In the genomic region with DNA sequence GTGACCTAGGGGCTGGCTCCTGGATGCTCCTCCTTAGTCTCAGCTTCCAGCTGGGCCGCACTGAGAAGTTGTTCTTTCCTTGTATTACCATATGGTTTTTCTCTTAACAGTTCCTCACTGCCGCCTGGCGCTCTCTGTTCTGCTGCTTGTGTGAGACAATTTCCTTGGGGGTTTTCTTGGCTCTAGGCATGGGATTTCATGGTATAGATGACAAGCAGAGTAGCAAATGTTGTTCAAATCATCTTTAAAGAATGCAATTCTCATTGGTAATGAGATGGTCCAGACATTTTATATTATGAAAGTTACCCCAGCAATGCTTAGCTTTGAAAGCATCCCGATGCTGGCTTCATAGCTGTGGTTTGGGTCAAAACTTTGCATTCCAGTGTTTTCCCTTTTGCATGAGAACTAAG, we compare ENCODE assay signal across 10 cellular contexts. TPM values are rescaled to one million over a fixed set of nuclear protein-coding genes. Genes with fewer than 3 reads are reported as not detected.
DNase-seq lines count a peak whose midpoint lies in the region; ATAC-seq and TF ChIP-seq lines count a peak whose summit lies in the region.
"Had no signal": no experiment of that assay in that cellular context is flagged by ENCODE, and none has a peak within 500 bp of the region (broad histone marks: within the 10 kb centered on the region; RNA-seq: fewer than 3 reads in every experiment).

No MANE protein-coding gene starts in this region.

- no peaks in the 10 kb centered on the region for H3K27me3 Mint-ChIP-seq in activated T-cell treated with anti-CD3 and anti-CD28 coated beads, Interleukin-2, amount 50 U/mL, for 4 hours (ENCODE audit: low read depth)

- H3K4me1 Mint-ChIP-seq in activated T-cell treated with anti-CD3 and anti-CD28 coated beads, Interleukin-2, amount 50 U/mL, for 4 hours (ENCODE audit: low read depth), result peaks cover 88% of the 10 kb centered on the region

- H3K4me1 ChIP-seq in hepatocyte (ENCODE audit: insufficient read depth) (peaks cover 37% of the 10 kb centered on the region), suprapubic skin (peaks cover 36% of the 10 kb centered on the region)

- H3K4me2 ChIP-seq in hepatocyte, result peak overlapping the region; percentile 59

- H3K36me3 ChIP-seq in hepatocyte (replicated peaks; ENCODE audit: insufficient read depth, low read depth) (no peaks in the 10 kb centered on the region), suprapubic skin (no peaks in the 10 kb centered on the region)

- WGBS in hepatocyte (ENCODE audit: low lambda C conversion rate, missing lambda C conversion rate), result 61% methylated on average over 4 of the region's 4 CpGs
- 58% methylated on average over 4 of the region's 4 CpGs for WGBS in suprapubic skin

- H2AFZ ChIP-seq in hepatocyte, result no peak overlapping the region

- H3K79me2 ChIP-seq in hepatocyte, result peaks cover 90% of the 10 kb centered on the region

- peaks cover 5% of the 10 kb centered on the region for H3K9me3 Mint-ChIP-seq in activated T-cell treated with anti-CD3 and anti-CD28 coated beads, Interleukin-2, amount 50 U/mL, for 4 hours

- TF ChIP-seq CTCF in hepatocyte (IDR thresholded peaks at IDR 0.05; ENCODE audit: poor library complexity), result no peak
- no peak for TF ChIP-seq CTCF in suprapubic skin (IDR thresholded peaks at IDR 0.05)

- H3K27me3 ChIP-seq in hepatocyte (no peaks in the 10 kb centered on the region), suprapubic skin (no peaks in the 10 kb centered on the region)

- peak overlapping the region; percentile 91 for H3K27ac ChIP-seq in hepatocyte
- H3K27ac ChIP-seq in suprapubic skin, result peak overlapping the region; percentile 82
- H3K27ac ChIP-seq: epithelial cell of prostate had no signal

- ATAC-seq in HG02610 (IDR thresholded peaks at IDR 0.05; ENCODE audit: unreplicated experiment), result peak; percentile 16
- no peak for ATAC-seq in GM21723 (IDR thresholded peaks at IDR 0.05; ENCODE audit: unreplicated experiment)
- ATAC-seq in activated T-cell treated with anti-CD3 and anti-CD28 coated beads, Interleukin-2, amount 50 U/mL, for 4 hours, result no peak
- ATAC-seq in GM21786 (IDR thresholded peaks at IDR 0.05; ENCODE audit: unreplicated experiment), result no peak

- H3K4me3 ChIP-seq in hepatocyte, result no peak overlapping the region
- H3K4me3 ChIP-seq in suprapubic skin, result no peak overlapping the region

- no peaks in the 10 kb centered on the region for H3K9me2 ChIP-seq in hepatocyte (replicated peaks; ENCODE audit: insufficient read depth)

- no peaks in the 10 kb centered on the region for H4K20me1 ChIP-seq in hepatocyte (ENCODE audit: insufficient read depth, poor library complexity, severe bottlenecking)

- H3K36me3 Mint-ChIP-seq in activated T-cell treated with anti-CD3 and anti-CD28 coated beads, Interleukin-2, amount 50 U/mL, for 4 hours (ENCODE audit: insufficient read depth), result no peaks in the 10 kb centered on the region

- DNase-seq in astrocyte of the hippocampus (ENCODE audit: low read depth, low spot score), result peak; percentile 96
- DNase-seq in hepatocyte (ENCODE audit: low spot score), result peak; percentile 46
- no peak for DNase-seq in suprapubic skin (ENCODE audit: low spot score in 2 of 2)
- DNase-seq in activated T-cell treated with anti-CD3 and anti-CD28 coated beads, Interleukin-2, amount 50 U/mL, for 4 hours, result no peak
- DNase-seq in stimulated activated CD4-positive, alpha-beta T cell treated with anti-CD3 and anti-CD28 coated beads, Interleukin-2, amount 100 ng/mL, for 24 hours, result no peak
- DNase-seq: activated gamma-delta T cell had no signal

- H3K4me3 Mint-ChIP-seq in activated T-cell treated with anti-CD3 and anti-CD28 coated beads, Interleukin-2, amount 50 U/mL, for 4 hours, result no peak overlapping the region

- no peaks in the 10 kb centered on the region for H3K9me3 ChIP-seq in hepatocyte (ENCODE audit: low read depth)
- H3K9me3 ChIP-seq in suprapubic skin, result no peaks in the 10 kb centered on the region

- TF ChIP-seq POLR2A in suprapubic skin (IDR thresholded peaks at IDR 0.05), result no peak

- no peak for TF ChIP-seq EP300 in suprapubic skin (IDR thresholded peaks at IDR 0.05)

RNA-seq across cellular contexts. Expression of a gene that starts 37.6 kb away (rescaled TPM):
- total RNA-seq in hepatocyte, result 140 and 146 TPM in 2 replicates
- polyA plus RNA-seq in hepatocyte, result 68.3 and 74.7 TPM in 2 replicates
- total RNA-seq in suprapubic skin, result 10 to 100 TPM; 18.6 to 41.6 (median 25.1) TPM
- total RNA-seq in activated T-cell treated with anti-CD3 and anti-CD28 coated beads, Interleukin-2, amount 50 U/mL, for 4 hours, result 10 to 100 TPM; 30.4 to 36.1 (median 34.9) TPM

Comparison
In these comparisons a context has a peak if more than half of its experiments do, and no peak if none do; other contexts are left out.
1. DNase-seq: peak in astrocyte of the hippocampus (single experiment) and hepatocyte (single experiment); none in suprapubic skin (0 of 2), activated T-cell treated with anti-CD3 and anti-CD28 coated beads, Interleukin-2, amount 50 U/mL, for 4 hours (single experiment) and stimulated activated CD4-positive, alpha-beta T cell treated with anti-CD3 and anti-CD28 coated beads, Interleukin-2, amount 100 ng/mL, for 24 hours (0 of 2).